Comparison of ENCODE assay signal across 33 cellular contexts in the genomic region with DNA sequence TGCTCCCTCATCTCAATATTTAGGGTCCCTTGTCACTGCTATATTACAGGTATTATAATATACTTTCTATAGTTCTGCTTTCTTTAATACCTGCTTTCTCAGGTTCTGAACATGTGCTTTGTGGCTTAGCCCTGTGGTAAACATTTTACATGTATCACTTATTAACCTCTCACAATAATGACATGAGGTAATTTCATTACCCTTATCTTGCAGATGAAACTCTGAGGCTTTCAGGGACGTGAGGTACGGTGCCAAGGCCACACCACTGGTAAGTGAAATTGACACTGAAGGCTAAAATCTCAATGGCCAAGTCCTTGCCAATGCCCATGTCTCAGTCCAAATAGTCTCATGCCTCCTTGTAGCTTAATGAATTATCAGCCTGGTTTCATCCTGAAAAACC. TPM values are rescaled to one million over a fixed set of nuclear protein-coding genes. Genes with fewer than 3 reads are reported as not detected.
A peak's percentile ranks its signal among the peaks of the same experiment; 100 is the strongest.
DNase-seq lines count a peak whose midpoint lies in the region; ATAC-seq lines count a peak whose summit lies in the region.
"Had no signal": no experiment of that assay in that cellular context is flagged by ENCODE, and none has a peak within 500 bp of the region (broad histone marks: within the 10 kb centered on the region; RNA-seq: fewer than 3 reads in every experiment).

No MANE protein-coding gene starts in this region.

- H3K9me2 ChIP-seq in Karpas-422 (replicated peaks; ENCODE audit: insufficient read depth, low read length): no peaks in the 10 kb centered on the region

- no peak overlapping the region for H3K4me3 ChIP-seq in Karpas-422 (ENCODE audit: low read length)
- H3K4me3 ChIP-seq: ascending aorta, cardiac muscle cell, colonic mucosa, PC-9, prostate gland, upper lobe of left lung had no signal

- no peak for DNase-seq in stimulated activated naive CD4-positive, alpha-beta T cell (lab: John Stamatoyannopoulos, UW)
- DNase-seq in Karpas-422: no peak
- no peak for DNase-seq in LoVo (ENCODE audit: low spot score)
- no peak for DNase-seq in dedifferentiated amniotic fluid mesenchymal stem cell (ENCODE audit: extremely low spot score)
- DNase-seq: activated CD8-positive, alpha-beta T cell treated with anti-CD3 and anti-CD28 coated beads, Interleukin-2, amount 10 ng/mL, durations not matched to agents 7 days and 5 days; C1 segment of cervical spinal cord; Caco-2; colonic mucosa; effector memory CD4-positive, alpha-beta T cell; erythroblast; GOT3; kidney; midbrain; naive thymus-derived CD8-positive, alpha-beta T cell; NCI-H1436 treated with DMSO at 0.1 percent for 48 hours; NCI-H2107; nucleus accumbens; PC-9; stimulated activated CD4-positive, alpha-beta T cell treated with anti-CD3 and anti-CD28 coated beads, Interleukin-4, amount 100 ng/mL, for 24 hours; T-helper 2 cell; upper lobe of left lung had no signal

- H3K9me3 ChIP-seq in Karpas-422 (ENCODE audit: low read length): no peaks in the 10 kb centered on the region
- H3K9me3 ChIP-seq: ascending aorta, Caco-2, colonic mucosa, prostate gland, upper lobe of left lung had no signal

- no peaks in the 10 kb centered on the region for H3K36me3 ChIP-seq in Karpas-422 (ENCODE audit: insufficient read depth, low read length)
- H3K36me3 ChIP-seq: ascending aorta, cardiac muscle cell, colonic mucosa, prostate gland, upper lobe of left lung had no signal

- H4K20me1 ChIP-seq in Karpas-422 (ENCODE audit: insufficient read depth, low read depth, low read length): no peaks in the 10 kb centered on the region

- H2AFZ ChIP-seq in Karpas-422 (ENCODE audit: low read length): no peak overlapping the region
- H2AFZ ChIP-seq: PC-9 had no signal

- no peak overlapping the region for H3K9ac ChIP-seq in Karpas-422 (ENCODE audit: low read length)
- H3K9ac ChIP-seq: KMS-11 had no signal

- no peak overlapping the region for H3K4me2 ChIP-seq in Karpas-422 (ENCODE audit: low read depth, low read length, poor library complexity, severe bottlenecking)
- H3K4me2 ChIP-seq: KMS-11, PC-9 had no signal

- no peaks in the 10 kb centered on the region; the same call in 1 of the 2 replicates for H3K27me3 ChIP-seq in Karpas-422 (ENCODE audit: low read length)
- H3K27me3 ChIP-seq: ascending aorta, cardiac muscle cell, colonic mucosa, upper lobe of left lung had no signal

- H3K79me2 ChIP-seq in Karpas-422 (ENCODE audit: low read length): no peaks in the 10 kb centered on the region

- no peaks in the 10 kb centered on the region for H3K4me1 ChIP-seq in Karpas-422 (ENCODE audit: low read length)
- H3K4me1 ChIP-seq: ascending aorta, Caco-2, colonic mucosa, prostate gland, upper lobe of left lung had no signal

- peak; percentile 73 for ATAC-seq in GM19395 (IDR thresholded peaks at IDR 0.05; ENCODE audit: unreplicated experiment)
- peak; percentile 64 for ATAC-seq in HG02938 (IDR thresholded peaks at IDR 0.05; ENCODE audit: unreplicated experiment)
- ATAC-seq in HG03432 (IDR thresholded peaks at IDR 0.05; ENCODE audit: unreplicated experiment): peak; percentile 79
- ATAC-seq: activated CD8-positive, alpha-beta T cell treated with anti-CD3 and anti-CD28 coated beads, Interleukin-2, amount 10 ng/mL, durations not matched to agents 7 days and 5 days; naive thymus-derived CD8-positive, alpha-beta T cell; Right ventricle myocardium inferior; sciatic nerve; SK-N-SH treated with all-trans-retinoic acid at 6 μM for 48 hours; stimulated activated memory B cell treated with anti-CD40 and anti-IgM and Interleukin-4, amounts not matched to agents 10 μg/mL and 1 μg/mL and 100 μg/mL, for 72 hours had no signal

- no peak overlapping the region for H3K27ac ChIP-seq in Karpas-422 (ENCODE audit: low read length)
- H3K27ac ChIP-seq: ascending aorta, cardiac muscle cell, colonic mucosa, HL-60, KMS-11, PC-9, prostate gland, upper lobe of left lung had no signal

RNA-seq across cellular contexts. Expression of a gene that starts 21.7 kb away (rescaled TPM):
- total RNA-seq in Karpas-422 (2014; rRNA removed; shearing (Covaris generic); ENCODE audit: low replicate concordance): 5.1 and 11.2 TPM in 2 replicates
- total RNA-seq: activated CD8-positive, alpha-beta T cell treated with anti-CD3 and anti-CD28 coated beads, Interleukin-2, amount 10 ng/mL, durations not matched to agents 7 days and 5 days; ascending aorta; Caco-2; cardiac muscle cell; colonic mucosa; kidney; naive thymus-derived CD8-positive, alpha-beta T cell; PC-9; prostate gland; Right ventricle myocardium inferior; sciatic nerve; upper lobe of left lung had no signal
